19 cellular contexts compared by ENCODE assay signal in the genomic region with DNA sequence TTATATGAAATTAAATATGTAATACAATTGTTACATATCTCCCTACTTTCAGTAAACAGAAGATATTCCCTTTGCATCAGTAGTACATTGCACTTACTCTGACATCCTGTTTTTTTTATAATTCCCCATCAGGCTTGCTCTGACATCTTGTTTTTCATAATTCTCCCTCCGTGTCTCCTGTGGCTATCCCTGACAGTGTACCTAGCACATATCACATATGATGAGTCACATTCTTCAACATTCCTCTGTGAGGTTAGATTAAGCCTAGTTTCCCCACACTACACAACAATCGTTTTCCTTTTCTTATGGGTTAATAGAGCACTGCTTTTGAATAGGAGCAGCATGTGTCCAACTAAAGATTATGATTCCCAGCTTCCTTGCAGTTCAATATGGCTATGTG.
DNase-seq lines count a peak whose midpoint lies in the region; ATAC-seq, FAIRE-seq and TF ChIP-seq lines count a peak whose summit lies in the region.
"Had no signal": no experiment of that assay in that cellular context is flagged by ENCODE, and none has a peak within 500 bp of the region (broad histone marks: within the 10 kb centered on the region; RNA-seq: fewer than 3 reads in every experiment).

No MANE protein-coding gene starts in this region.

- no peaks in the 10 kb centered on the region for H3K9me3 ChIP-seq in K562 (replicated peaks; ENCODE audit: control insufficient read depth, insufficient read depth, low read depth, low read length)
- H3K9me3 ChIP-seq in endodermal cell (ENCODE audit: control insufficient read depth, low read length) = no peaks in the 10 kb centered on the region
- H3K9me3 ChIP-seq in naive thymus-derived CD4-positive, alpha-beta T cell (ENCODE audit: control insufficient read depth in 2 of 3, low read length in 3 of 3) = no peaks in the 10 kb centered on the region
- no peaks in the 10 kb centered on the region for H3K9me3 ChIP-seq in spleen
- H3K9me3 ChIP-seq: BE2C had no signal

- H3K9me3 Mint-ChIP-seq in glutamatergic neuron (ENCODE audit: unreplicated experiment) = peaks cover 2% of the 10 kb centered on the region
- no peaks in the 10 kb centered on the region for H3K9me3 Mint-ChIP-seq in endodermal cell
- no peaks in the 10 kb centered on the region for H3K9me3 Mint-ChIP-seq in naive thymus-derived CD4-positive, alpha-beta T cell
- no peaks in the 10 kb centered on the region for H3K9me3 Mint-ChIP-seq in progenitor cell of endocrine pancreas (ENCODE audit: low read depth)
- H3K9me3 Mint-ChIP-seq: CD4-positive, alpha-beta memory T cell had no signal

- CTCF ChIA-PET in K562 (lab: Yijun Ruan, JAX; ENCODE audit: low intra/inter-chr PET ratio) = no interaction called here
- CTCF ChIA-PET in naive thymus-derived CD4-positive, alpha-beta T cell (lab: Charles Lee) = no interaction called here

- TF ChIP-seq POLR2A in K562 (conservative IDR thresholded peaks at IDR 0.05) (no peak), spleen (IDR thresholded peaks at IDR 0.05) (no peak)

- TF ChIP-seq CTCF in K562 (IDR thresholded peaks at IDR 0.05 in 2 of 3, conservative IDR thresholded peaks at IDR 0.05 in 1 of 3; ENCODE audit: insufficient read depth in 2 of 3, low read depth in 1 of 3, low read length in 3 of 3) (no peak), glutamatergic neuron (IDR thresholded peaks at IDR 0.05; ENCODE audit: partially characterized antibody, unreplicated experiment) (no peak), endodermal cell (conservative IDR thresholded peaks at IDR 0.05) (no peak), progenitor cell of endocrine pancreas (IDR thresholded peaks at IDR 0.05; ENCODE audit: unreplicated experiment) (no peak), spleen (IDR thresholded peaks at IDR 0.05 in 8 of 11, conservative IDR thresholded peaks at IDR 0.05 in 3 of 11) (no peak)

- H3K27ac ChIP-seq in K562 (ENCODE audit: extremely low read depth, low read depth, low read length) (no peak overlapping the region), endodermal cell (ENCODE audit: low read depth, low read length) (no peak overlapping the region), spleen (no peak overlapping the region)
- H3K27ac ChIP-seq in naive thymus-derived CD4-positive, alpha-beta T cell (ENCODE audit: low read depth, low read length) = no peak overlapping the region
- H3K27ac ChIP-seq: C4-2B had no signal

- no peak overlapping the region for H3K4me3 Mint-ChIP-seq in glutamatergic neuron (ENCODE audit: unreplicated experiment)
- no peak overlapping the region for H3K4me3 Mint-ChIP-seq in endodermal cell
- no peak overlapping the region for H3K4me3 Mint-ChIP-seq in naive thymus-derived CD4-positive, alpha-beta T cell
- no peak overlapping the region for H3K4me3 Mint-ChIP-seq in progenitor cell of endocrine pancreas (ENCODE audit: low read depth)
- H3K4me3 Mint-ChIP-seq: CD4-positive, alpha-beta memory T cell had no signal

- 0% methylated on average over 2 of the region's 2 CpGs for WGBS in K562 (ENCODE audit: insufficient coverage, low coverage, missing lambda C conversion rate)
- WGBS in endodermal cell (ENCODE audit: insufficient coverage in 1 of 2, insufficient read length in 1 of 2), 2 experiments = 79 to 81% methylated on average over 1 to 2 of the region's 2 CpGs
- WGBS in spleen, 5 donors = 56 to 76% (median 70%) methylated on average over 2 of the region's 2 CpGs

- no peak for FAIRE-seq in K562 (lab: Jason Lieb, UNC)
- FAIRE-seq: A204.1, D721Med, GM18507, HepG2, HTR-8/SVneo had no signal

- POLR2A ChIA-PET in K562 (lab: Yijun Ruan, JAX) = no interaction called here
- POLR2A ChIA-PET in naive thymus-derived CD4-positive, alpha-beta T cell (lab: Charles Lee) = no interaction called here

- H3K4me1 Mint-ChIP-seq in glutamatergic neuron (ENCODE audit: low read depth, unreplicated experiment) (peaks cover 47% of the 10 kb centered on the region), endodermal cell (no peaks in the 10 kb centered on the region), progenitor cell of endocrine pancreas (ENCODE audit: low read depth) (peaks cover 9% of the 10 kb centered on the region)
- H3K4me1 Mint-ChIP-seq in naive thymus-derived CD4-positive, alpha-beta T cell = peaks cover 0 to 2% (median 0%) of the 10 kb centered on the region in 7 donors
- H3K4me1 Mint-ChIP-seq: CD4-positive, alpha-beta memory T cell had no signal

- H3K36me3 ChIP-seq in K562 (ENCODE audit: control insufficient read depth, insufficient read depth, low read length) (no peaks in the 10 kb centered on the region), endodermal cell (ENCODE audit: control insufficient read depth, insufficient read depth, low read length) (no peaks in the 10 kb centered on the region), spleen (no peaks in the 10 kb centered on the region)
- H3K36me3 ChIP-seq in naive thymus-derived CD4-positive, alpha-beta T cell (ENCODE audit: control insufficient read depth in 2 of 3, insufficient read depth in 3 of 3, low read length in 3 of 3) = no peaks in the 10 kb centered on the region
- H3K36me3 ChIP-seq: BE2C had no signal

- H3K36me3 Mint-ChIP-seq in glutamatergic neuron (ENCODE audit: unreplicated experiment) (no peaks in the 10 kb centered on the region), endodermal cell (ENCODE audit: low read depth) (no peaks in the 10 kb centered on the region), progenitor cell of endocrine pancreas (ENCODE audit: insufficient read depth) (no peaks in the 10 kb centered on the region)
- no peaks in the 10 kb centered on the region for H3K36me3 Mint-ChIP-seq in naive thymus-derived CD4-positive, alpha-beta T cell
- H3K36me3 Mint-ChIP-seq: CD4-positive, alpha-beta memory T cell had no signal

- H3K4me2 ChIP-seq in K562 (ENCODE audit: insufficient read depth, low read length) = no peak overlapping the region

- H4K20me1 ChIP-seq in K562 (replicated peaks; ENCODE audit: control insufficient read depth, insufficient read depth, low read length) = no peaks in the 10 kb centered on the region; the same call in 1 of the 2 replicates

- no peaks in the 10 kb centered on the region for H3K79me2 ChIP-seq in K562 (ENCODE audit: control insufficient read depth, insufficient read depth, low read length)

- no peak for TF ChIP-seq EP300 in K562 (IDR thresholded peaks at IDR 0.05; ENCODE audit: low read length)

- H3K27me3 Mint-ChIP-seq in glutamatergic neuron (ENCODE audit: unreplicated experiment) (no peaks in the 10 kb centered on the region), endodermal cell (ENCODE audit: insufficient read depth) (no peaks in the 10 kb centered on the region), progenitor cell of endocrine pancreas (peaks cover 6% of the 10 kb centered on the region)
- H3K27me3 Mint-ChIP-seq in naive thymus-derived CD4-positive, alpha-beta T cell = peaks cover 0 to 17% (median 4%) of the 10 kb centered on the region in 5 donors

- intact Hi-C loops in K562 (cut with micrococcal nuclease) = no loop called here
- intact Hi-C loops in naive thymus-derived CD4-positive, alpha-beta T cell (cut with micrococcal nuclease) = no loop called here
- intact Hi-C loops in spleen (cut with DNase I; ENCODE audit: low total_unique reads) = no loop called here

- in situ Hi-C loops in K562 (cut with MboI) = no loop called here

- H3K27ac Mint-ChIP-seq in glutamatergic neuron (ENCODE audit: unreplicated experiment) (peak overlapping the region; percentile 69), endodermal cell (no peak overlapping the region), progenitor cell of endocrine pancreas (no peak overlapping the region)
- H3K27ac Mint-ChIP-seq in naive thymus-derived CD4-positive, alpha-beta T cell = peak overlapping the region in 1 of 9 donors; percentile 28
- H3K27ac Mint-ChIP-seq: CD4-positive, alpha-beta memory T cell had no signal

- no TSS peak for BruUV-seq in K562 (replicated peaks; lab: Mats Ljungman, UMichigan)

- no peak overlapping the region for H3K9ac ChIP-seq in K562 (ENCODE audit: insufficient read depth in 1 of 2, low read depth in 2 of 2, low read length in 2 of 2)
- no peak overlapping the region for H3K9ac ChIP-seq in endodermal cell (ENCODE audit: extremely low read depth, low read length, poor library complexity, severe bottlenecking)

- H3K4me3 ChIP-seq in K562 (no peak overlapping the region), endodermal cell (ENCODE audit: low read length) (no peak overlapping the region), spleen (no peak overlapping the region)
- no peak overlapping the region for H3K4me3 ChIP-seq in naive thymus-derived CD4-positive, alpha-beta T cell (ENCODE audit: low read length)

- H2AFZ ChIP-seq in K562 (ENCODE audit: low read depth, low read length) = no peak overlapping the region

- H3K27me3 ChIP-seq in K562 (ENCODE audit: control insufficient read depth in 2 of 2, insufficient read depth in 2 of 2, low read length in 2 of 2) (peaks cover 0 to 22% of the 10 kb centered on the region in 2 experiments; a peak in 4 of 5 replicates), endodermal cell (ENCODE audit: control insufficient read depth, insufficient read depth, low read length, poor library complexity, severe bottlenecking) (no peaks in the 10 kb centered on the region), spleen (replicated peaks in 1 of 7) (no peaks in the 10 kb centered on the region)
- no peaks in the 10 kb centered on the region for H3K27me3 ChIP-seq in naive thymus-derived CD4-positive, alpha-beta T cell (ENCODE audit: control insufficient read depth in 2 of 2, insufficient read depth in 2 of 2, low read length in 2 of 2)

- no peak for TF ChIP-seq RAD21 in K562 (CRISPR knock-in tag; conservative IDR thresholded peaks at IDR 0.05 in 1 of 2, IDR thresholded peaks at IDR 0.05 in 1 of 2)

- DNase-seq in HT-29 (ENCODE audit: low spot score) (peak; percentile 1), NCI-H226 (peak; percentile 13), K562 (ENCODE audit: extremely low read depth in 1 of 4, low spot score in 3 of 4) (no peak), glutamatergic neuron (no peak), endodermal cell (no peak), progenitor cell of endocrine pancreas (ENCODE audit: low spot score, unreplicated experiment) (no peak), spleen (no peak)
- DNase-seq in naive thymus-derived CD4-positive, alpha-beta T cell = no peak
- DNase-seq: BE2C; CD4-positive, alpha-beta memory T cell; COR-L47; DMS153 had no signal

- ATAC-seq in K562 = no peak
- no peak for ATAC-seq in naive thymus-derived CD4-positive, alpha-beta T cell
- ATAC-seq: HCT116, HepG2 had no signal

- H3K4me1 ChIP-seq in K562 (replicated peaks in 1 of 2; ENCODE audit: control insufficient read depth in 2 of 2, insufficient read depth in 2 of 2, low read length in 2 of 2) (no peaks in the 10 kb centered on the region), endodermal cell (ENCODE audit: control insufficient read depth, insufficient read depth, low read length) (no peaks in the 10 kb centered on the region), spleen (no peaks in the 10 kb centered on the region)
- H3K4me1 ChIP-seq in naive thymus-derived CD4-positive, alpha-beta T cell (ENCODE audit: control insufficient read depth in 2 of 2, insufficient read depth in 2 of 2, low read length in 2 of 2) = no peaks in the 10 kb centered on the region
- H3K4me1 ChIP-seq: BE2C had no signal

- no peaks in the 10 kb centered on the region for H3K9me1 ChIP-seq in K562 (ENCODE audit: control insufficient read depth, insufficient read depth, low read length)

Comparison
In these comparisons a context has a peak if more than half of its experiments do, and no peak if none do; other contexts are left out.
1. DNase-seq: peak in HT-29 (single experiment) and NCI-H226 (single experiment); none in K562 (0 of 4), glutamatergic neuron (single experiment), endodermal cell (single experiment), naive thymus-derived CD4-positive, alpha-beta T cell (0 of 9), progenitor cell of endocrine pancreas (single experiment) and spleen (single experiment).